15 cellular contexts compared by ENCODE assay signal in the genomic region with DNA sequence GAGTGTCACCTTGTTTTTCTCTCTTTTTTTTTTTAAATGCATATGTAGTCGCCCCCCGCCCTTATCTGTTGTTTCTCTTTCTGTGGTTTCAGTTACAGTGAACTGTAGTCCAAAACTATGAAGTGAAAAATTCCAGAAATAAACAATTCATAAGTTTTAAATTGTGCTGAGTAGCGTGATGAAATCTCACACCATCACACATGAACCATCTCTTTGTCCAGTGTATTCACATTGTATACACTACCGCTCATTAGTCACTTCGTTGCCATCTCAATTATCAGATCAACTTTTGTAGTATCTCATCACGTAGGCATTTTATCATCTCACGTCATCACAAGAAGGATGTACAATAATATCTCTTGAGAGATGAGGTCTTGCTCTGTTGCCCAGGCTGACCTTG.
"Had no signal": no experiment of that assay in that cellular context is flagged by ENCODE, and none has a peak within 500 bp of the region (broad histone marks: within the 10 kb centered on the region; RNA-seq: fewer than 3 reads in every experiment).

No MANE protein-coding gene starts in this region.

- H3K36me3 ChIP-seq: cardiac muscle cell, thyroid gland, vagina had no signal

- H3K27me3 ChIP-seq: cardiac muscle cell, thyroid gland, vagina had no signal

- H3K9me3 ChIP-seq: thyroid gland, vagina had no signal

- H3K4me3 ChIP-seq: cardiac muscle cell, skin epidermis, thyroid gland, vagina had no signal

- H3K4me1 ChIP-seq: thyroid gland, vagina had no signal

- H3K27ac ChIP-seq: cardiac muscle cell, skin epidermis, thyroid gland, vagina had no signal

- DNase-seq: activated CD4-positive, alpha-beta memory T cell treated with anti-CD3 and anti-CD28 coated beads for 36 hours; activated CD4-positive, CD25-positive, alpha-beta regulatory T cell treated with anti-CD3 and anti-CD28 coated beads, Interleukin-2, amount 50 U/mL, for 72 hours; activated gamma-delta T cell; activated naive CD8-positive, alpha-beta T cell treated with anti-CD3 and anti-CD28 coated beads for 36 hours; activated T-cell treated with anti-CD3 and anti-CD28 coated beads, Interleukin-2, amount 50 U/mL, for 4 hours; anterior cingulate cortex; hippocampal formation; kidney glomerular epithelial cell; midbrain; posterior cingulate gyrus; T-helper 9 cell; thyroid gland had no signal
